In genomic region chr6:127298475-127298874, GRCh38 we compare ENCODE assay signal across 28 cellular contexts.
"Had no signal": no experiment of that assay in that cellular context is flagged by ENCODE, and none has a peak within 500 bp of the region (broad histone marks: within the 10 kb centered on the region; RNA-seq: fewer than 3 reads in every experiment).

No MANE protein-coding gene starts in this region.

- H2AFZ ChIP-seq: hepatocyte, neural progenitor cell had no signal

- H3K27ac ChIP-seq: body of pancreas, colonic mucosa, esophagus muscularis mucosa, gastrocnemius medialis, left ventricle myocardium inferior, right atrium auricular region, spleen, uterus, WERI-Rb-1 had no signal

- H3K36me3 ChIP-seq: left ventricle myocardium inferior, neural progenitor cell, right atrium auricular region, uterus, WERI-Rb-1 had no signal

- H3K9ac ChIP-seq: neural progenitor cell had no signal

- H3K4me1 ChIP-seq: colonic mucosa, uterus had no signal

- ATAC-seq: activated CD8-positive, alpha-beta memory T cell treated with anti-CD3 and anti-CD28 coated beads, Interleukin-2, amount 10 ng/mL, durations not matched to agents 7 days and 5 days; activated CD8-positive, alpha-beta T cell treated with anti-CD3 and anti-CD28 coated beads, Interleukin-2, amount 10 ng/mL, durations not matched to agents 7 days and 5 days; body of pancreas; effector memory CD8-positive, alpha-beta T cell; gastrocnemius medialis; natural killer cell had no signal

- H3K9me3 ChIP-seq: body of pancreas, colonic mucosa, esophagus muscularis mucosa, gastrocnemius medialis, left ventricle myocardium inferior, right atrium auricular region, spleen, uterus had no signal

- H3K4me3 ChIP-seq: body of pancreas, colonic mucosa, esophagus muscularis mucosa, gastrocnemius medialis, hepatocyte, left ventricle myocardium inferior, lung, right atrium auricular region, spleen, uterus had no signal

- DNase-seq: activated CD4-positive, alpha-beta T cell treated with anti-CD3 and anti-CD28 coated beads for 1 hour; activated CD8-positive, alpha-beta memory T cell treated with anti-CD3 and anti-CD28 coated beads, Interleukin-2, amount 10 ng/mL, durations not matched to agents 7 days and 5 days; activated CD8-positive, alpha-beta T cell treated with anti-CD3 and anti-CD28 coated beads, Interleukin-2, amount 10 ng/mL, durations not matched to agents 7 days and 5 days; activated effector memory CD4-positive, alpha-beta T cell treated with Interleukin-2 at 50 U/mL for 16 hours; activated naive CD4-positive, alpha-beta T cell treated with Interleukin-2 at 50 U/mL for 16 hours; activated T-cell treated with anti-CD3 and anti-CD28 coated beads, Interleukin-2, amount 50 U/mL, for 72 hours; anterior cingulate cortex; body of pancreas; cerebellar nuclear complex; colonic mucosa; effector memory CD8-positive, alpha-beta T cell; gastrocnemius medialis; glutamatergic neuron; islet precursor cell; left ventricle myocardium inferior; mesendoderm; natural killer cell; occipital lobe; spleen; stimulated activated CD4-positive, alpha-beta T cell treated with anti-CD3 and anti-CD28 coated beads, Interleukin-2, amount 100 ng/mL, for 48 hours; substantia nigra; uterus; WERI-Rb-1 had no signal

- H3K27me3 ChIP-seq: body of pancreas, colonic mucosa, esophagus muscularis mucosa, gastrocnemius medialis, hepatocyte, neural progenitor cell, right atrium auricular region, spleen, uterus had no signal
